Comparison of ENCODE assay signal across 1 cellular context in the genomic region with DNA sequence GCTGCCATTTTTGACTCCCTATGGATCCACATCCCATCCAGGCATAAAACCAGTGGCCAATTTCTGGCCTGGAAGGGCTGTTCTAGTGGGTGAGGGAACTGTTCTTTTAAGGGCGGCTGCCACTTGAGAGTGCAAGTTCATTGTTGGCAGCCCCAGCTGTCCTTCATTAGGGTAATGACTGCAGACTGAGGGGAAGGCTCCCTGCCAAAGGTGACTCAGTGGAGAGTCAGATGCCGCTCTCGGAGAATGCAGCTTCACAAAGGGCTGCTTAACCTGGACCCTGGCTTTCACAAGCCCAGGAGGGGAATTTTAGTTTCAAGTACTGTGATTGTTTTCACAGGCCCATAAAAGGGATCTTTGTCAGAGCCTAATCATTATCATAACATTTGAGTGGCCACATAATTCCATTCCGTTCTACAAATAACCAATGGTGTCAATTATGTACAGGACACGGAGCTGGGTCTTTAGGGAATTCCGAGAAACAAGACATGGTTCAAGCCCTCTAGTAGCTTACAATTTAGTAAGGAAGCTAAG.
A peak's percentile ranks its signal among the peaks of the same experiment; 100 is the strongest.
TF ChIP-seq lines count a peak whose summit lies in the region.

No MANE protein-coding gene starts in this region.

TF ChIP-seq in HCT116, 20 proteins besides CTCF, POLR2A, EP300 and RAD21:
- TF ChIP-seq SP1 (IDR thresholded peaks at IDR 0.05; ENCODE audit: low read depth) (peak; percentile 93), JUND (IDR thresholded peaks at IDR 0.05) (peak; percentile 98), ZNF274 (IDR thresholded peaks at IDR 0.05; ENCODE audit: low read depth, low read length) (no peak), EGR1 (IDR thresholded peaks at IDR 0.05; ENCODE audit: low read depth) (0 out of 2 replicates have a peak, but pooled peaks have one; percentile 48), ZFX (IDR thresholded peaks at IDR 0.05) (no peak), YY1 (IDR thresholded peaks at IDR 0.05; ENCODE audit: extremely low read depth, insufficient replicate concordance, low read depth, low read length) (no peak), ELF1 (IDR thresholded peaks at IDR 0.05; ENCODE audit: borderline replicate concordance, low read depth) (no peak), EZH2phosphoT487 (IDR thresholded peaks at IDR 0.05; ENCODE audit: borderline replicate concordance) (no peak), SRF (IDR thresholded peaks at IDR 0.05; ENCODE audit: low read depth) (peak; percentile 99), TCF7L2 (IDR thresholded peaks at IDR 0.05; ENCODE audit: borderline replicate concordance, extremely low read depth, insufficient read depth, insufficient read length) (peak; percentile 62), EZH2 (IDR thresholded peaks at IDR 0.05) (no peak), POLR2AphosphoS5 (IDR thresholded peaks at IDR 0.05; ENCODE audit: low read depth, low read length) (peak; percentile 62; the same call in 1 of the 2 replicates), CBX3 (IDR thresholded peaks at IDR 0.05; ENCODE audit: low read depth) (peak; percentile 83), SIN3A (IDR thresholded peaks at IDR 0.05; ENCODE audit: low read depth) (peak; percentile 89), FOSL1 (IDR thresholded peaks at IDR 0.05; ENCODE audit: low read depth) (peak; percentile 99), CEBPB (IDR thresholded peaks at IDR 0.05; ENCODE audit: low read depth) (peak; percentile 92)
- TF ChIP-seq, protein P1, sequence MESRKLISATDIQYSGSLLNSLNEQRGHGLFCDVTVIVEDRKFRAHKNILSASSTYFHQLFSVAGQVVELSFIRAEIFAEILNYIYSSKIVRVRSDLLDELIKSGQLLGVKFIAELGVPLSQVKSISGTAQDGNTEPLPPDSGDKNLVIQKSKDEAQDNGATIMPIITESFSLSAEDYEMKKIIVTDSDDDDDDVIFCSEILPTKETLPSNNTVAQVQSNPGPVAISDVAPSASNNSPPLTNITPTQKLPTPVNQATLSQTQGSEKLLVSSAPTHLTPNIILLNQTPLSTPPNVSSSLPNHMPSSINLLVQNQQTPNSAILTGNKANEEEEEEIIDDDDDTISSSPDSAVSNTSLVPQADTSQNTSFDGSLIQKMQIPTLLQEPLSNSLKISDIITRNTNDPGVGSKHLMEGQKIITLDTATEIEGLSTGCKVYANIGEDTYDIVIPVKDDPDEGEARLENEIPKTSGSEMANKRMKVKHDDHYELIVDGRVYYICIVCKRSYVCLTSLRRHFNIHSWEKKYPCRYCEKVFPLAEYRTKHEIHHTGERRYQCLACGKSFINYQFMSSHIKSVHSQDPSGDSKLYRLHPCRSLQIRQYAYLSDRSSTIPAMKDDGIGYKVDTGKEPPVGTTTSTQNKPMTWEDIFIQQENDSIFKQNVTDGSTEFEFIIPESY (IDR thresholded peaks at IDR 0.05; ENCODE audit: extremely low read depth, insufficient replicate concordance, low read length) = no peak
- TF ChIP-seq, protein P2, sequence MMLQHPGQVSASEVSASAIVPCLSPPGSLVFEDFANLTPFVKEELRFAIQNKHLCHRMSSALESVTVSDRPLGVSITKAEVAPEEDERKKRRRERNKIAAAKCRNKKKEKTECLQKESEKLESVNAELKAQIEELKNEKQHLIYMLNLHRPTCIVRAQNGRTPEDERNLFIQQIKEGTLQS (IDR thresholded peaks at IDR 0.05) = no peak; the same call in 1 of the 2 replicates
- TF ChIP-seq, protein P3, sequence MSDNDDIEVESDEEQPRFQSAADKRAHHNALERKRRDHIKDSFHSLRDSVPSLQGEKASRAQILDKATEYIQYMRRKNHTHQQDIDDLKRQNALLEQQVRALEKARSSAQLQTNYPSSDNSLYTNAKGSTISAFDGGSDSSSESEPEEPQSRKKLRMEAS (IDR thresholded peaks at IDR 0.05) = peak; percentile 67
- TF ChIP-seq, protein P4, sequence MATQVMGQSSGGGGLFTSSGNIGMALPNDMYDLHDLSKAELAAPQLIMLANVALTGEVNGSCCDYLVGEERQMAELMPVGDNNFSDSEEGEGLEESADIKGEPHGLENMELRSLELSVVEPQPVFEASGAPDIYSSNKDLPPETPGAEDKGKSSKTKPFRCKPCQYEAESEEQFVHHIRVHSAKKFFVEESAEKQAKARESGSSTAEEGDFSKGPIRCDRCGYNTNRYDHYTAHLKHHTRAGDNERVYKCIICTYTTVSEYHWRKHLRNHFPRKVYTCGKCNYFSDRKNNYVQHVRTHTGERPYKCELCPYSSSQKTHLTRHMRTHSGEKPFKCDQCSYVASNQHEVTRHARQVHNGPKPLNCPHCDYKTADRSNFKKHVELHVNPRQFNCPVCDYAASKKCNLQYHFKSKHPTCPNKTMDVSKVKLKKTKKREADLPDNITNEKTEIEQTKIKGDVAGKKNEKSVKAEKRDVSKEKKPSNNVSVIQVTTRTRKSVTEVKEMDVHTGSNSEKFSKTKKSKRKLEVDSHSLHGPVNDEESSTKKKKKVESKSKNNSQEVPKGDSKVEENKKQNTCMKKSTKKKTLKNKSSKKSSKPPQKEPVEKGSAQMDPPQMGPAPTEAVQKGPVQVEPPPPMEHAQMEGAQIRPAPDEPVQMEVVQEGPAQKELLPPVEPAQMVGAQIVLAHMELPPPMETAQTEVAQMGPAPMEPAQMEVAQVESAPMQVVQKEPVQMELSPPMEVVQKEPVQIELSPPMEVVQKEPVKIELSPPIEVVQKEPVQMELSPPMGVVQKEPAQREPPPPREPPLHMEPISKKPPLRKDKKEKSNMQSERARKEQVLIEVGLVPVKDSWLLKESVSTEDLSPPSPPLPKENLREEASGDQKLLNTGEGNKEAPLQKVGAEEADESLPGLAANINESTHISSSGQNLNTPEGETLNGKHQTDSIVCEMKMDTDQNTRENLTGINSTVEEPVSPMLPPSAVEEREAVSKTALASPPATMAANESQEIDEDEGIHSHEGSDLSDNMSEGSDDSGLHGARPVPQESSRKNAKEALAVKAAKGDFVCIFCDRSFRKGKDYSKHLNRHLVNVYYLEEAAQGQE (IDR thresholded peaks at IDR 0.05; ENCODE audit: low read depth) = no peak
